Comparison of ENCODE assay signal across 28 cellular contexts in genomic region chr19:48239120-48239519, GRCh38. TPM values are rescaled to one million over a fixed set of nuclear protein-coding genes. Genes with fewer than 3 reads are reported as not detected.
"Had no signal": no experiment of that assay in that cellular context is flagged by ENCODE, and none has a peak within 500 bp of the region (broad histone marks: within the 10 kb centered on the region; RNA-seq: fewer than 3 reads in every experiment).

No MANE protein-coding gene starts in this region.

- H3K27me3 ChIP-seq: gastroesophageal sphincter, hepatocyte, ovary, suprapubic skin, transverse colon, uterus had no signal

- H3K79me2 ChIP-seq: hepatocyte had no signal

- H3K9me3 ChIP-seq: gastroesophageal sphincter, ovary, suprapubic skin, transverse colon, uterus had no signal

- DNase-seq: activated B cell treated with CpG ODN at 0.5 μM for 24 hours; activated CD4-positive, alpha-beta T cell treated with anti-CD3 and anti-CD28 coated beads, Interleukin-2, amount 50 U/mL, for 4 hours; activated CD8-positive, alpha-beta memory T cell treated with anti-CD3 and anti-CD28 coated beads, Interleukin-2, amount 50 U/mL, for 4 hours; activated effector memory CD4-positive, alpha-beta T cell treated with Interleukin-2 at 50 U/mL for 16 hours; activated naive CD4-positive, alpha-beta T cell treated with anti-CD3 and anti-CD28 coated beads, Interleukin-2, amount 10 ng/mL, durations not matched to agents 7 days and 5 days; activated T-cell treated with anti-CD3 and anti-CD28 coated beads, Interleukin-2, amount 50 U/mL, for 48 hours; anterior cingulate cortex; caudate nucleus; cortex of kidney; effector memory CD8-positive, alpha-beta T cell; erythroblast; left cardiac atrium; naive B cell; nephron progenitor cell; ovary; retina; small intestine; stimulated activated CD4-positive, alpha-beta T cell treated with anti-CD3 and anti-CD28 coated beads, Interleukin-4, amount 100 ng/mL, for 24 hours; T-helper 1 cell; transverse colon; uterus had no signal

- H3K4me2 ChIP-seq: hepatocyte had no signal

- H3K36me3 ChIP-seq: ovary, uterus had no signal

- H3K9me3 Mint-ChIP-seq: activated B cell treated with CpG ODN at 0.5 μM for 24 hours; activated naive CD4-positive, alpha-beta T cell treated with anti-CD3 and anti-CD28 coated beads, Interleukin-2, amount 10 ng/mL, durations not matched to agents 7 days and 5 days; effector memory CD8-positive, alpha-beta T cell; naive B cell; nephron progenitor cell; stimulated activated memory B cell treated with anti-CD40 and anti-IgM and Interleukin-4, amounts not matched to agents 10 μg/mL and 1 μg/mL and 100 μg/mL, for 72 hours; T-helper 2 cell treated with Interferon-gamma antibody and Interleukin-4, amounts not matched to agents 5 μg/mL and 100 μg/mL, for 36 hours had no signal

- H3K4me3 ChIP-seq: gastroesophageal sphincter, hepatocyte, ovary, suprapubic skin, transverse colon, uterus had no signal

- H3K4me3 Mint-ChIP-seq: activated B cell treated with CpG ODN at 0.5 μM for 24 hours; activated naive CD4-positive, alpha-beta T cell treated with anti-CD3 and anti-CD28 coated beads, Interleukin-2, amount 10 ng/mL, durations not matched to agents 7 days and 5 days; effector memory CD8-positive, alpha-beta T cell; naive B cell; nephron progenitor cell; stimulated activated memory B cell treated with anti-CD40 and anti-IgM and Interleukin-4, amounts not matched to agents 10 μg/mL and 1 μg/mL and 100 μg/mL, for 72 hours; T-helper 2 cell treated with Interferon-gamma antibody and Interleukin-4, amounts not matched to agents 5 μg/mL and 100 μg/mL, for 36 hours had no signal

- H3K27ac Mint-ChIP-seq: activated B cell treated with CpG ODN at 0.5 μM for 24 hours; activated naive CD4-positive, alpha-beta T cell treated with anti-CD3 and anti-CD28 coated beads, Interleukin-2, amount 10 ng/mL, durations not matched to agents 7 days and 5 days; nephron progenitor cell; progenitor cell of endocrine pancreas; T-helper 2 cell treated with Interferon-gamma antibody and Interleukin-4, amounts not matched to agents 5 μg/mL and 100 μg/mL, for 36 hours had no signal

- H2AFZ ChIP-seq: hepatocyte had no signal

- H3K4me1 ChIP-seq: gastroesophageal sphincter, suprapubic skin, transverse colon, uterus had no signal

- H3K27me3 Mint-ChIP-seq: activated B cell treated with CpG ODN at 0.5 μM for 24 hours; activated naive CD4-positive, alpha-beta T cell treated with anti-CD3 and anti-CD28 coated beads, Interleukin-2, amount 10 ng/mL, durations not matched to agents 7 days and 5 days; effector memory CD8-positive, alpha-beta T cell; naive B cell; progenitor cell of endocrine pancreas; stimulated activated memory B cell treated with anti-CD40 and anti-IgM and Interleukin-4, amounts not matched to agents 10 μg/mL and 1 μg/mL and 100 μg/mL, for 72 hours had no signal

- ATAC-seq: effector memory CD8-positive, alpha-beta T cell; gastroesophageal sphincter; left cardiac atrium; sciatic nerve; stimulated activated memory B cell treated with anti-CD40 and anti-IgM and Interleukin-4, amounts not matched to agents 10 μg/mL and 1 μg/mL and 100 μg/mL, for 72 hours had no signal

- H3K27ac ChIP-seq: gastroesophageal sphincter, hepatocyte, ovary, suprapubic skin, transverse colon, uterus had no signal

RNA-seq across cellular contexts. Expression of gene ZNF114, which starts 30.8 kb away (rescaled TPM):
- total RNA-seq: suprapubic skin, transverse colon had no signal
